26 cellular contexts compared by ENCODE assay signal in genomic region chr13:59566544-59566943, GRCh38.
"Had no signal": no experiment of that assay in that cellular context is flagged by ENCODE, and none has a peak within 500 bp of the region (broad histone marks: within the 10 kb centered on the region; RNA-seq: fewer than 3 reads in every experiment).

No MANE protein-coding gene starts in this region.

- H3K27ac Mint-ChIP-seq: activated CD4-positive, alpha-beta memory T cell treated with anti-CD3 and anti-CD28 coated beads for 36 hours; activated CD4-positive, alpha-beta T cell treated with anti-CD3 and anti-CD28 coated beads for 36 hours; activated CD4-positive, alpha-beta T cell treated with anti-CD3 and anti-CD28 coated beads, Interleukin-2, amount 10 ng/mL, durations not matched to agents 24 days and 14 days; activated naive CD4-positive, alpha-beta T cell treated with anti-CD3 and anti-CD28 coated beads, Interleukin-2, amount 10 ng/mL, durations not matched to agents 7 days and 5 days; activated naive CD4-positive, alpha-beta T cell treated with anti-CD3 and anti-CD28 coated beads, Interleukin-2, amount 50 U/mL, for 72 hours; activated naive CD8-positive, alpha-beta T cell treated with anti-CD3 and anti-CD28 coated beads, Interleukin-2, amount 10 ng/mL, durations not matched to agents 7 days and 5 days; activated T-cell treated with anti-CD3 and anti-CD28 coated beads, Interleukin-2, amount 50 U/mL, for 24 hours; activated T-cell treated with anti-CD3 and anti-CD28 coated beads, Interleukin-2, amount 50 U/mL, for 72 hours; effector memory CD8-positive, alpha-beta T cell had no signal

- H3K4me3 ChIP-seq: ascending aorta, esophagus muscularis mucosa, gastrocnemius medialis had no signal

- DNase-seq: activated CD4-positive, alpha-beta memory T cell treated with anti-CD3 and anti-CD28 coated beads for 36 hours; activated CD4-positive, alpha-beta T cell treated with anti-CD3 and anti-CD28 coated beads for 36 hours; activated CD4-positive, alpha-beta T cell treated with anti-CD3 and anti-CD28 coated beads, Interleukin-2, amount 10 ng/mL, durations not matched to agents 24 days and 14 days; activated CD4-positive, CD25-positive, alpha-beta regulatory T cell; activated CD4-positive, CD25-positive, alpha-beta regulatory T cell treated with anti-CD3 and anti-CD28 coated beads, Interleukin-2, amount 50 U/mL, for 72 hours; activated CD8-positive, alpha-beta memory T cell treated with anti-CD3 and anti-CD28 coated beads, Interleukin-2, amount 50 U/mL, for 48 hours; activated gamma-delta T cell; activated naive CD4-positive, alpha-beta T cell; activated naive CD4-positive, alpha-beta T cell treated with anti-CD3 and anti-CD28 coated beads, Interleukin-2, amount 10 ng/mL, durations not matched to agents 7 days and 5 days; activated naive CD8-positive, alpha-beta T cell treated with anti-CD3 and anti-CD28 coated beads, Interleukin-2, amount 10 ng/mL, durations not matched to agents 7 days and 5 days; activated T-cell treated with anti-CD3 and anti-CD28 coated beads for 4 hours; activated T-cell treated with anti-CD3 and anti-CD28 coated beads, Interleukin-2, amount 50 U/mL, for 24 hours; activated T-cell treated with anti-CD3 and anti-CD28 coated beads, Interleukin-2, amount 50 U/mL, for 72 hours; brain microvascular endothelial cell; cortex of kidney; dermis blood vessel endothelial cell; effector CD4-positive, alpha-beta T cell; effector memory CD8-positive, alpha-beta T cell; erythroblast; foreskin keratinocyte; gastrocnemius medialis; T-helper 2 cell had no signal

- H3K36me3 Mint-ChIP-seq: activated CD4-positive, alpha-beta memory T cell treated with anti-CD3 and anti-CD28 coated beads for 36 hours; activated naive CD4-positive, alpha-beta T cell treated with anti-CD3 and anti-CD28 coated beads, Interleukin-2, amount 10 ng/mL, durations not matched to agents 7 days and 5 days; activated naive CD8-positive, alpha-beta T cell treated with anti-CD3 and anti-CD28 coated beads, Interleukin-2, amount 10 ng/mL, durations not matched to agents 7 days and 5 days had no signal

- H3K4me1 Mint-ChIP-seq: activated naive CD4-positive, alpha-beta T cell treated with anti-CD3 and anti-CD28 coated beads, Interleukin-2, amount 10 ng/mL, durations not matched to agents 7 days and 5 days; central memory CD8-positive, alpha-beta T cell had no signal

- H3K27me3 Mint-ChIP-seq: activated CD4-positive, alpha-beta T cell treated with anti-CD3 and anti-CD28 coated beads, Interleukin-2, amount 10 ng/mL, durations not matched to agents 24 days and 14 days had no signal

- H3K36me3 ChIP-seq: ascending aorta, brain microvascular endothelial cell, esophagus muscularis mucosa, gastrocnemius medialis had no signal

- H3K4me1 ChIP-seq: ascending aorta, foreskin keratinocyte, gastrocnemius medialis had no signal

- ATAC-seq: activated CD4-positive, alpha-beta T cell treated with anti-CD3 and anti-CD28 coated beads for 36 hours; activated naive CD4-positive, alpha-beta T cell treated with anti-CD3 and anti-CD28 coated beads, Interleukin-2, amount 50 U/mL, for 72 hours; activated T-cell treated with anti-CD3 and anti-CD28 coated beads, Interleukin-2, amount 50 U/mL, for 72 hours; effector memory CD8-positive, alpha-beta T cell; foreskin keratinocyte; gastrocnemius medialis had no signal

- H3K27me3 ChIP-seq: ascending aorta, brain microvascular endothelial cell, esophagus muscularis mucosa, foreskin keratinocyte, gastrocnemius medialis had no signal

- H3K4me3 Mint-ChIP-seq: activated CD4-positive, alpha-beta memory T cell treated with anti-CD3 and anti-CD28 coated beads for 36 hours; activated CD4-positive, alpha-beta T cell treated with anti-CD3 and anti-CD28 coated beads for 36 hours; activated CD4-positive, alpha-beta T cell treated with anti-CD3 and anti-CD28 coated beads, Interleukin-2, amount 10 ng/mL, durations not matched to agents 24 days and 14 days; activated naive CD4-positive, alpha-beta T cell treated with anti-CD3 and anti-CD28 coated beads, Interleukin-2, amount 10 ng/mL, durations not matched to agents 7 days and 5 days; activated naive CD8-positive, alpha-beta T cell treated with anti-CD3 and anti-CD28 coated beads, Interleukin-2, amount 10 ng/mL, durations not matched to agents 7 days and 5 days; activated T-cell treated with anti-CD3 and anti-CD28 coated beads, Interleukin-2, amount 50 U/mL, for 24 hours; activated T-cell treated with anti-CD3 and anti-CD28 coated beads, Interleukin-2, amount 50 U/mL, for 72 hours; central memory CD8-positive, alpha-beta T cell; effector memory CD8-positive, alpha-beta T cell had no signal
